Comparison of ENCODE assay signal across 13 cellular contexts in the genomic region with DNA sequence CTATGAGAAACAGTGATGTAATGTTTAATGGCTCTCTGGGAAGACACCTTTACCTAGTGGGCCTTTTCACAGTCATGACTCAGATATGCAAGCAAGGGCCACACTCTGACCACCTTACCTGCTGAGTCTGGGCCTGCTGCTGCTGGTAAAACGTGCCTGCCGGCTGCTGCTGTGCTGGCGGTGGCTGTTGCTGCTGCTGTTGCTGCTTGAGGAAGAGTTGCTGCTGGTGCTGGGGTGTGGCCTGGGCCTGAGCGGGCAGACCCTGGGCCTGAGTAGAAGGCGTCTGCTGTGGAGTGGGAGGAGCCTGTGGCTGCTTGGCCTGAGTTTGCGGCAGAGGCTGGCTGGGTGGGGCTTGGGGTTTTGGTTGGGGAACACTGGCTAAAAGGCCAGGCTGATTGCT.
DNase-seq lines count a peak whose midpoint lies in the region; ATAC-seq and TF ChIP-seq lines count a peak whose summit lies in the region.
"Had no signal": no experiment of that assay in that cellular context is flagged by ENCODE, and none has a peak within 500 bp of the region (broad histone marks: within the 10 kb centered on the region; RNA-seq: fewer than 3 reads in every experiment).

No MANE protein-coding gene starts in this region.

- H2AFZ ChIP-seq in PC-9: no peak overlapping the region

- H3K9me3 ChIP-seq in PC-9 (ENCODE audit: insufficient read depth, low read depth): no peaks in the 10 kb centered on the region
- H3K9me3 ChIP-seq: Caco-2, testis had no signal

- peaks cover 55% of the 10 kb centered on the region for H3K36me3 ChIP-seq in PC-9 (ENCODE audit: low read depth)

- DNase-seq in ELF-1 (ENCODE audit: low read depth, low spot score) (peak; percentile 82), PC-9 (peak; percentile 41 to 51), nephron progenitor cell (peak; percentile 28)
- no peak for DNase-seq in effector CD4-positive, alpha-beta T cell
- DNase-seq: Caco-2, Kasumi-1, NCI-H2029 treated with DMSO at 0.1 percent for 48 hours, NCI-H748 treated with DMSO at 0.1 percent for 48 hours, testis had no signal

- H3K27me3 ChIP-seq in PC-9 (ENCODE audit: insufficient read depth, low read depth): no peaks in the 10 kb centered on the region
- H3K27me3 ChIP-seq: testis had no signal

- CTCF ChIA-PET in PC-9 (lab: Charles Lee): no interaction called here

- POLR2A ChIA-PET in PC-9 (lab: Charles Lee; ENCODE audit: unreplicated experiment): no interaction called here

- no peaks in the 10 kb centered on the region; the same call in 1 of the 2 replicates for H4K20me1 ChIP-seq in PC-9 (ENCODE audit: insufficient read depth)

- peaks cover 7% of the 10 kb centered on the region; the same call in 1 of the 2 replicates for H3F3A ChIP-seq in PC-9 (ENCODE audit: insufficient read depth, low read depth)

- TF ChIP-seq CTCF in PC-9 (conservative IDR thresholded peaks at IDR 0.05) (no peak), nephron progenitor cell (IDR thresholded peaks at IDR 0.05) (no peak)

- H3K27ac ChIP-seq in PC-9: peak overlapping the region; percentile 9; the same call in 1 of the 2 replicates
- H3K27ac ChIP-seq: testis, VCaP had no signal

- H3K27me3 Mint-ChIP-seq in nephron progenitor cell (ENCODE audit: low read depth, poor library complexity): no peaks in the 10 kb centered on the region

- no peaks in the 10 kb centered on the region for H3K79me2 ChIP-seq in PC-9 (ENCODE audit: low read depth)

- no peaks in the 10 kb centered on the region for H3K9me3 Mint-ChIP-seq in nephron progenitor cell

- H3K4me3 Mint-ChIP-seq in nephron progenitor cell: no peak overlapping the region

- H3K27ac Mint-ChIP-seq in nephron progenitor cell: no peak overlapping the region

- intact Hi-C loops in PC-9 (cut with micrococcal nuclease; ENCODE audit: unreplicated experiment): no loop called here

- H3K9me2 ChIP-seq in PC-9 (ENCODE audit: insufficient read depth): no peaks in the 10 kb centered on the region

- ATAC-seq in esophagus mucosa (peak; percentile 96), GM21526 (IDR thresholded peaks at IDR 0.05; ENCODE audit: low FRiP score, unreplicated experiment) (no peak), GM18870 (IDR thresholded peaks at IDR 0.05; ENCODE audit: unreplicated experiment) (no peak)

- no peak overlapping the region for H3K4me3 ChIP-seq in PC-9
- H3K4me3 ChIP-seq: testis had no signal

- 0 out of 2 replicates have a peak, but pooled peaks cover 8% of the 10 kb centered on the region for H3K4me1 ChIP-seq in PC-9 (replicated peaks; ENCODE audit: insufficient read depth)
- H3K4me1 ChIP-seq: Caco-2, testis had no signal

- BruUV-seq in PC-9 (replicated peaks; lab: Mats Ljungman, UMichigan): no TSS peak

- H3K4me2 ChIP-seq in PC-9: no peak overlapping the region

- peaks cover 47% of the 10 kb centered on the region for H3K36me3 Mint-ChIP-seq in nephron progenitor cell (ENCODE audit: low read depth)

- H3K4me1 Mint-ChIP-seq in nephron progenitor cell: peaks cover 12% of the 10 kb centered on the region
